In the genomic region with DNA sequence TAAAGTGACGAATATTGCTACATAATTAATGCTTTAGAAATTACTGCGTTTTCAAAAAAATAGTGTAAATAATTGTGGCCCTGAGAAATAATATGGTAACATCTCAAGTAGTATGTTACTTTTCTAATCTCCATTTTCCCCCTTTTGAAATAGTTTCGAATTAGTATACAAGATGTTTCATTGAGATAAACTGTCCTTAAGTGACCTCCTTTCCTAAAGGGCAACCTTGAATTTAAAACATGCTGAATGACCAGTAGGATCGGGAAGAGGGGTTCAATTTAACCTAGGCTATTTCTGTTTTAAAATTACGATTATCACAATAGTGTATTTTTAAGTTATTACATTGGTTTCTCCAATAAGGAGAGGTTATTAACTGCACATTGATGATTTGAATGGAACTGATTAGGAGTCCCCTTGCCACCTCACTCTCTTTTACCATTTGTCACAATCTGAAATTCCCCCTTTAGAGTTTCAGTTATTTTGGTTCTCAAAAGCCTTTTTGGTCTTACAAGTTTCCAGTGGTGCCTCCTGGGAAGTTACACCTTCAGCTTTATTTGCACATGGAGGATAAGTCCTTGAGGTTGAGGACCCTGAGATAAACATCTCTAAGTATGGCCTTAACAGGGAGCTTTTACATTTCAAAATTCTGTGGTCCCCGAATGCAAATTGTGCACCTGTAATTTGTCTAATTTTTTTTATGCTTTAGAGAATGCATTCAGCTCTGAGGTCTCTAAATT, we compare ENCODE assay signal across 8 cellular contexts. TPM values are rescaled to one million over a fixed set of nuclear protein-coding genes. Genes with fewer than 3 reads are reported as not detected.
DNase-seq lines count a peak whose midpoint lies in the region; ATAC-seq, FAIRE-seq and TF ChIP-seq lines count a peak whose summit lies in the region.

No MANE protein-coding gene starts in this region.

- no peak for DNase-seq in activated naive CD4-positive, alpha-beta T cell treated with Interleukin-2 at 50 U/mL for 16 hours
- DNase-seq in activated T-helper 2 cell treated with anti-CD3 and anti-CD28 coated beads, Interferon-gamma antibody, Interleukin-2, Interleukin-4, amounts not matched to agents 10 μg/mL and 5 μg/mL and 100 μg/mL, durations not matched to agents 14 hours and 24 hours and 36 hours (ENCODE audit: low spot score) = no peak
- DNase-seq in keratinocyte (ENCODE audit: low read depth, low spot score) (no peak), posterior vena cava (ENCODE audit: low spot score) (no peak), omental fat pad (ENCODE audit: low spot score) (no peak)

- H3K9me3 ChIP-seq in keratinocyte (ENCODE audit: control insufficient read depth, low read depth, low read length) = no peaks in the 10 kb centered on the region
- H3K9me3 ChIP-seq in thymus (ENCODE audit: control insufficient read depth) = no peaks in the 10 kb centered on the region

- H3K27ac ChIP-seq in keratinocyte (ENCODE audit: control insufficient read depth, insufficient read depth, low read length) = peak overlapping the region; percentile 93
- H3K27ac ChIP-seq in thymus (ENCODE audit: low read depth) = no peak overlapping the region

- no peak overlapping the region for H2AFZ ChIP-seq in keratinocyte (ENCODE audit: control insufficient read depth, low read length)

- peaks cover 5% of the 10 kb centered on the region for H3K9me1 ChIP-seq in keratinocyte (ENCODE audit: control insufficient read depth, extremely low read depth, insufficient read depth, low read length)

- peaks cover 9% of the 10 kb centered on the region for H4K20me1 ChIP-seq in keratinocyte (ENCODE audit: control insufficient read depth, extremely low read depth, insufficient read depth, low read length)

- peaks cover 50% of the 10 kb centered on the region for H3K4me1 ChIP-seq in keratinocyte (ENCODE audit: control insufficient read depth, extremely low read depth, insufficient read depth, low read length)
- H3K4me1 ChIP-seq in thymus (ENCODE audit: control insufficient read depth, insufficient read depth, low read length) = peaks cover 23% of the 10 kb centered on the region

- H3K27me3 Mint-ChIP-seq in activated naive CD4-positive, alpha-beta T cell treated with anti-CD3 and anti-CD28 coated beads, Interleukin-2, amount 50 U/mL, for 24 hours = no peaks in the 10 kb centered on the region
- no peaks in the 10 kb centered on the region for H3K27me3 Mint-ChIP-seq in activated T-helper 2 cell treated with anti-CD3 and anti-CD28 coated beads, Interferon-gamma antibody, Interleukin-2, Interleukin-4, amounts not matched to agents 10 μg/mL and 5 μg/mL and 100 μg/mL, durations not matched to agents 14 hours and 24 hours and 36 hours (ENCODE audit: low read depth)

- ATAC-seq in HG02938 (IDR thresholded peaks at IDR 0.05; ENCODE audit: unreplicated experiment) (no peak), omental fat pad (ENCODE audit: low FRiP score) (no peak)

- peak overlapping the region; percentile 54 for H3K4me2 ChIP-seq in keratinocyte (ENCODE audit: control insufficient read depth, extremely low read depth, insufficient read depth, low read depth, low read length)

- WGBS in thymus = 87% methylated on average over 6 of the region's 6 CpGs

- H3K79me2 ChIP-seq in keratinocyte (ENCODE audit: control insufficient read depth, insufficient read depth, low read length) = peaks cover 78% of the 10 kb centered on the region

- TF ChIP-seq CTCF in keratinocyte (optimal IDR thresholded peaks at IDR 0.05 in 1 of 3, IDR thresholded peaks at IDR 0.05 in 1 of 3, conservative IDR thresholded peaks at IDR 0.05 in 1 of 3; ENCODE audit: extremely low read depth in 1 of 3, insufficient read depth in 2 of 3, low read length in 3 of 3) (no peak), omental fat pad (IDR thresholded peaks at IDR 0.05) (no peak)

- H3K36me3 Mint-ChIP-seq in activated naive CD4-positive, alpha-beta T cell treated with anti-CD3 and anti-CD28 coated beads, Interleukin-2, amount 50 U/mL, for 24 hours = peaks cover 39% of the 10 kb centered on the region
- H3K36me3 Mint-ChIP-seq in activated T-helper 2 cell treated with anti-CD3 and anti-CD28 coated beads, Interferon-gamma antibody, Interleukin-2, Interleukin-4, amounts not matched to agents 10 μg/mL and 5 μg/mL and 100 μg/mL, durations not matched to agents 14 hours and 24 hours and 36 hours (ENCODE audit: low read depth) = peaks cover 70% of the 10 kb centered on the region

- H3K9ac ChIP-seq in keratinocyte (ENCODE audit: control insufficient read depth, extremely low read depth, insufficient read depth, low read length) = peak overlapping the region; percentile 88

- peaks cover 84% of the 10 kb centered on the region for H3K4me1 Mint-ChIP-seq in activated naive CD4-positive, alpha-beta T cell treated with anti-CD3 and anti-CD28 coated beads, Interleukin-2, amount 50 U/mL, for 24 hours
- peaks cover 71% of the 10 kb centered on the region for H3K4me1 Mint-ChIP-seq in activated T-helper 2 cell treated with anti-CD3 and anti-CD28 coated beads, Interferon-gamma antibody, Interleukin-2, Interleukin-4, amounts not matched to agents 10 μg/mL and 5 μg/mL and 100 μg/mL, durations not matched to agents 14 hours and 24 hours and 36 hours (ENCODE audit: low read depth)

- peak overlapping the region; percentile 84 to 93 (median 84) for H3K4me3 ChIP-seq in keratinocyte (ENCODE audit: control insufficient read depth in 2 of 3, extremely low read depth in 1 of 3, insufficient read depth in 2 of 3, low read depth in 1 of 3, low read length in 3 of 3)
- peak overlapping the region; percentile 14 for H3K4me3 ChIP-seq in thymus (ENCODE audit: low read length)

- H3K9me3 Mint-ChIP-seq in activated naive CD4-positive, alpha-beta T cell treated with anti-CD3 and anti-CD28 coated beads, Interleukin-2, amount 50 U/mL, for 24 hours = no peaks in the 10 kb centered on the region
- no peaks in the 10 kb centered on the region for H3K9me3 Mint-ChIP-seq in activated T-helper 2 cell treated with anti-CD3 and anti-CD28 coated beads, Interferon-gamma antibody, Interleukin-2, Interleukin-4, amounts not matched to agents 10 μg/mL and 5 μg/mL and 100 μg/mL, durations not matched to agents 14 hours and 24 hours and 36 hours

- H3K36me3 ChIP-seq in keratinocyte (ENCODE audit: control insufficient read depth in 2 of 2, extremely low read depth in 1 of 2, insufficient read depth in 2 of 2, low read length in 2 of 2) (peaks cover 0 to 2% of the 10 kb centered on the region in 2 experiments), thymus (ENCODE audit: control insufficient read depth, insufficient read depth) (no peaks in the 10 kb centered on the region)

- FAIRE-seq in keratinocyte (lab: Jason Lieb, UNC) = no peak

- H3K27ac Mint-ChIP-seq in activated naive CD4-positive, alpha-beta T cell treated with anti-CD3 and anti-CD28 coated beads, Interleukin-2, amount 50 U/mL, for 24 hours = peak overlapping the region; percentile 97
- H3K27ac Mint-ChIP-seq in activated T-helper 2 cell treated with anti-CD3 and anti-CD28 coated beads, Interferon-gamma antibody, Interleukin-2, Interleukin-4, amounts not matched to agents 10 μg/mL and 5 μg/mL and 100 μg/mL, durations not matched to agents 14 hours and 24 hours and 36 hours = peak overlapping the region; percentile 81

- dilution Hi-C loops in keratinocyte (cut with MboI; ENCODE audit: extremely low pct_ligation_motif_present, low sequenced_read_pairs) = no loop called here

- intact Hi-C loops in activated T-helper 2 cell treated with anti-CD3 and anti-CD28 coated beads, Interferon-gamma antibody, Interleukin-2, Interleukin-4, amounts not matched to agents 10 μg/mL and 5 μg/mL and 100 μg/mL, durations not matched to agents 14 hours and 24 hours and 36 hours (cut with micrococcal nuclease) = loop anchor here (5.0 kb wide), 1 partner anchor 75 kb away; no protein-coding TSS in a partner anchor
- intact Hi-C loops in posterior vena cava (cut with DNase I) = loop anchor here in 1 of 2 donors (10.0 kb wide), 2 partner anchors 53 to 137 kb away; partner anchors contain the start of gene SLC35F5

- peak overlapping the region; percentile 100 for H3K4me3 Mint-ChIP-seq in activated naive CD4-positive, alpha-beta T cell treated with anti-CD3 and anti-CD28 coated beads, Interleukin-2, amount 50 U/mL, for 24 hours
- H3K4me3 Mint-ChIP-seq in activated T-helper 2 cell treated with anti-CD3 and anti-CD28 coated beads, Interferon-gamma antibody, Interleukin-2, Interleukin-4, amounts not matched to agents 10 μg/mL and 5 μg/mL and 100 μg/mL, durations not matched to agents 14 hours and 24 hours and 36 hours (ENCODE audit: low read depth) = peak overlapping the region; percentile 98

- H3K27me3 ChIP-seq in keratinocyte (ENCODE audit: control insufficient read depth, extremely low read depth, insufficient read depth, low read length) (no peaks in the 10 kb centered on the region), thymus (ENCODE audit: control insufficient read depth, insufficient read depth) (no peaks in the 10 kb centered on the region)

RNA-seq across cellular contexts. Expression of gene ACTR3, which starts 2.3 kb away (rescaled TPM):
- total RNA-seq in activated T-helper 2 cell treated with anti-CD3 and anti-CD28 coated beads, Interferon-gamma antibody, Interleukin-2, Interleukin-4, amounts not matched to agents 10 μg/mL and 5 μg/mL and 100 μg/mL, durations not matched to agents 14 hours and 24 hours and 36 hours = 521 and 530 TPM in 2 replicates
- polyA plus RNA-seq in keratinocyte = 230 to 340 TPM (median 232 TPM) in 3 replicates
- polyA plus RNA-seq in keratinocyte (2011; ENCODE audit: low read depth) = 221 TPM
- 219 and 347 TPM in 2 replicates for polyA plus RNA-seq in keratinocyte (2011; cell fraction: cytosol; rRNA removed)
- polyA plus RNA-seq in keratinocyte (2011; cell fraction: nucleus; rRNA removed) = 170 and 240 TPM in 2 replicates
- 159 and 232 TPM in 2 replicates for polyA plus RNA-seq in keratinocyte (2012; ENCODE audit: low replicate concordance)
- polyA minus RNA-seq in keratinocyte = 103 to 389 TPM (median 268 TPM) in 3 replicates
- polyA minus RNA-seq in keratinocyte (2011; cell fraction: cytosol; rRNA and poly(A)+ RNA removed) = 491 TPM
- 108 and 203 TPM in 2 replicates for polyA minus RNA-seq in keratinocyte (2011; cell fraction: nucleus; rRNA and poly(A)+ RNA removed)
- 119 TPM for polyA plus RNA-seq in thymus
- 100 to 1,000 TPM; 322 to 408 TPM for total RNA-seq in posterior vena cava
- 100 to 1,000 TPM; 103 to 187 (median 122) TPM for total RNA-seq in omental fat pad
